10 cellular contexts compared by ENCODE assay signal in genomic region chr10:93468532-93469213, GRCh38. TPM values are rescaled to one million over a fixed set of nuclear protein-coding genes. Genes with fewer than 3 reads are reported as not detected.
DNase-seq lines count a peak whose midpoint lies in the region; ATAC-seq, FAIRE-seq and TF ChIP-seq lines count a peak whose summit lies in the region.
"Had no signal": no experiment of that assay in that cellular context is flagged by ENCODE, and none has a peak within 500 bp of the region (broad histone marks: within the 10 kb centered on the region; RNA-seq: fewer than 3 reads in every experiment).

No MANE protein-coding gene starts in this region.

- peak; percentile 88 for DNase-seq in Caki2 (ENCODE audit: low read depth)
- peak; percentile 63 to 80 for DNase-seq in PC-9
- no peak for DNase-seq in progenitor cell of endocrine pancreas (ENCODE audit: low spot score, unreplicated experiment)
- DNase-seq in mesenteric fat pad (ENCODE audit: low spot score), result no peak
- DNase-seq in D721Med (ENCODE audit: insufficient read length, low spot score), result no peak
- DNase-seq in pons (ENCODE audit: low spot score), result no peak
- DNase-seq: midbrain, testis had no signal

- H3K79me2 ChIP-seq in PC-9 (ENCODE audit: low read depth), result peaks cover 52% of the 10 kb centered on the region

- WGBS in esophagus, 2 donors, result 56 to 72% methylated on average over 9 of the region's 9 CpGs

- no peak for ATAC-seq in HG02884 (IDR thresholded peaks at IDR 0.05; ENCODE audit: unreplicated experiment)

- CTCF ChIA-PET in PC-9 (lab: Charles Lee), result no interaction called here

- no peaks in the 10 kb centered on the region for H3K27me3 ChIP-seq in PC-9 (ENCODE audit: insufficient read depth, low read depth)
- H3K27me3 ChIP-seq in esophagus (ENCODE audit: control insufficient read depth in 1 of 2, insufficient read depth in 2 of 2, low read length in 2 of 2), result no peaks in the 10 kb centered on the region
- H3K27me3 ChIP-seq: testis had no signal

- peaks cover 2% of the 10 kb centered on the region for H3K36me3 Mint-ChIP-seq in progenitor cell of endocrine pancreas (ENCODE audit: insufficient read depth)

- no peaks in the 10 kb centered on the region for H3K36me3 ChIP-seq in PC-9 (ENCODE audit: low read depth)
- H3K36me3 ChIP-seq in esophagus (ENCODE audit: control insufficient read depth in 2 of 2, insufficient read depth in 2 of 2, low read length in 1 of 2), result peaks cover 0 to 2% of the 10 kb centered on the region in 2 donors

- H3K9me3 ChIP-seq in PC-9 (ENCODE audit: insufficient read depth, low read depth), result no peaks in the 10 kb centered on the region
- no peaks in the 10 kb centered on the region for H3K9me3 ChIP-seq in esophagus (ENCODE audit: control insufficient read depth in 2 of 2, insufficient read depth in 1 of 2, low read depth in 1 of 2, low read length in 1 of 2)
- H3K9me3 ChIP-seq: testis had no signal

- TSS peak; percentile 45 for BruUV-seq in PC-9 (replicated peaks; lab: Mats Ljungman, UMichigan)

- in situ Hi-C loops in Caki2 (cut with HindIII; ENCODE audit: low pct_unique_long_range_greater_than_20kb, low sequenced_read_pairs), result no loop called here

- no peaks in the 10 kb centered on the region for H4K20me1 ChIP-seq in PC-9 (ENCODE audit: insufficient read depth)

- H3K4me1 Mint-ChIP-seq in progenitor cell of endocrine pancreas (ENCODE audit: low read depth), result peaks cover 13% of the 10 kb centered on the region

- H3K9me2 ChIP-seq in PC-9 (ENCODE audit: insufficient read depth), result no peaks in the 10 kb centered on the region

- peak overlapping the region; percentile 97 for H3K27ac ChIP-seq in PC-9
- H3K27ac ChIP-seq in esophagus (ENCODE audit: low read depth in 2 of 2, low read length in 1 of 2), result peak overlapping the region; percentile 83 to 94

- H3K9me3 Mint-ChIP-seq in progenitor cell of endocrine pancreas (ENCODE audit: low read depth), result peaks cover 4% of the 10 kb centered on the region

- intact Hi-C loops in PC-9 (cut with micrococcal nuclease; ENCODE audit: unreplicated experiment), result no loop called here

- POLR2A ChIA-PET in PC-9 (lab: Charles Lee; ENCODE audit: unreplicated experiment), result interaction anchor here (0.6 to 1.1 kb wide), 5 partner anchors 9 to 48 kb away, joined by 4 to 12 read pairs (median 6); no protein-coding TSS in a partner anchor

- no peaks in the 10 kb centered on the region for H3K27me3 Mint-ChIP-seq in progenitor cell of endocrine pancreas

- H3K4me3 Mint-ChIP-seq in progenitor cell of endocrine pancreas (ENCODE audit: low read depth), result no peak overlapping the region

- H3K4me1 ChIP-seq in PC-9 (replicated peaks; ENCODE audit: insufficient read depth) (peaks cover 47% of the 10 kb centered on the region), esophagus (ENCODE audit: control insufficient read depth in 2 of 2, insufficient read depth in 2 of 2, low read length in 1 of 2) (peaks cover 3 to 22% of the 10 kb centered on the region in 2 donors)

- peaks cover 55% of the 10 kb centered on the region for H3F3A ChIP-seq in PC-9 (ENCODE audit: insufficient read depth, low read depth)

- no peak for FAIRE-seq in D721Med (lab: Jason Lieb, UNC)

- H3K27ac Mint-ChIP-seq in progenitor cell of endocrine pancreas, result peak overlapping the region; percentile 90

- H3K4me3 ChIP-seq in PC-9 (peak overlapping the region; percentile 38; the same call in 1 of the 2 replicates), esophagus (ENCODE audit: low read depth in 1 of 2, low read length in 2 of 2) (no peak overlapping the region)
- H3K4me3 ChIP-seq: testis had no signal

- H3K4me2 ChIP-seq in PC-9, result peak overlapping the region; percentile 68

- no peak overlapping the region for H2AFZ ChIP-seq in PC-9

- TF ChIP-seq CTCF in PC-9 (conservative IDR thresholded peaks at IDR 0.05) (no peak), progenitor cell of endocrine pancreas (IDR thresholded peaks at IDR 0.05; ENCODE audit: unreplicated experiment) (no peak), D721Med (IDR thresholded peaks at IDR 0.05; ENCODE audit: insufficient read depth, missing control alignments) (no peak)

RNA-seq across cellular contexts. Expression of gene MYOF, which starts 13.5 kb away (rescaled TPM):
- 67.0 and 83.1 TPM in 2 replicates for total RNA-seq in Caki2 (2014; rRNA removed; shearing (Covaris generic); ENCODE audit: low replicate concordance)
- total RNA-seq in PC-9 (2021), result 255 and 274 TPM in 2 replicates
- polyA plus RNA-seq in esophagus, result 10 to 100 TPM; 30.2 to 32.1 TPM
- total RNA-seq in progenitor cell of endocrine pancreas, result 25.5 and 35.2 TPM in 2 replicates
- total RNA-seq in mesenteric fat pad, result 87.8 TPM

RNA-seq across cellular contexts. Expression of gene CEP55, which starts 27.7 kb away (rescaled TPM):
- 44.4 and 58.9 TPM in 2 replicates for total RNA-seq in Caki2 (2014; rRNA removed; shearing (Covaris generic); ENCODE audit: low replicate concordance)
- total RNA-seq in PC-9 (2021), result 29.6 and 38.9 TPM in 2 replicates
- polyA plus RNA-seq in esophagus, result 10 to 100 TPM in 1 of 2 donors, 1 to 10 TPM in 1; 8.3 to 11.5 TPM
- total RNA-seq in progenitor cell of endocrine pancreas, result 9.1 and 10.5 TPM in 2 replicates
- 0.16 TPM for total RNA-seq in mesenteric fat pad

Comparison
In these comparisons a context has a peak if more than half of its experiments do, and no peak if none do; other contexts are left out.
1. DNase-seq: peak in Caki2 (single experiment) and PC-9 (2 of 2); none in progenitor cell of endocrine pancreas (single experiment), mesenteric fat pad (single experiment), D721Med (single experiment) and pons (single experiment).